8 cellular contexts compared by ENCODE assay signal in genomic region chr11:65496304-65497140, GRCh38. TPM values are rescaled to one million over a fixed set of nuclear protein-coding genes. Genes with fewer than 3 reads are reported as not detected.
DNase-seq lines count a peak whose midpoint lies in the region; ATAC-seq lines count a peak whose summit lies in the region.

No MANE protein-coding gene starts in this region.

- no peaks in the 10 kb centered on the region for H3K36me3 Mint-ChIP-seq in naive thymus-derived CD8-positive, alpha-beta T cell

- peak overlapping the region; percentile 99 for H3K27ac ChIP-seq in ACC112 (ENCODE audit: low read depth, low read length)

- no peaks in the 10 kb centered on the region for H3K27me3 ChIP-seq in ACC112 (ENCODE audit: insufficient read depth, low read length)

- peaks cover 15 to 38% (median 24%) of the 10 kb centered on the region in 4 donors for H3K4me1 Mint-ChIP-seq in naive thymus-derived CD8-positive, alpha-beta T cell

- H2AFZ ChIP-seq in ACC112 (ENCODE audit: low read length, unreplicated experiment) = no peak overlapping the region

- DNase-seq in NCI-H774 (lab: John Stamatoyannopoulos, UW) = peak; percentile 47
- peak; percentile 61 for DNase-seq in ecto neural progenitor cell (ENCODE audit: low spot score)
- peak in 1 of 10 donors; percentile 56 for DNase-seq in naive thymus-derived CD8-positive, alpha-beta T cell
- no peak for DNase-seq in ureter (ENCODE audit: low spot score)
- no peak for DNase-seq in effector CD8-positive, alpha-beta T cell (lab: John Stamatoyannopoulos, UW)

- POLR2A ChIA-PET in naive thymus-derived CD8-positive, alpha-beta T cell (lab: Charles Lee) = interaction anchor here (0.5 to 24.9 kb wide), 40 partner anchors 9 to 816 kb away, joined by 3 to 2047 read pairs (median 8); partner anchors contain the start of genes CAPN1, CCDC85B, DPF2 and EHBP1L1

- H3K4me3 Mint-ChIP-seq in naive thymus-derived CD8-positive, alpha-beta T cell = no peak overlapping the region

- H3K4me1 ChIP-seq in ACC112 (ENCODE audit: control insufficient read depth, insufficient read depth, low read length, unreplicated experiment) = peaks cover 57% of the 10 kb centered on the region

- peaks cover 25% of the 10 kb centered on the region for H3K36me3 ChIP-seq in ACC112 (ENCODE audit: insufficient read depth, low read length)

- ATAC-seq in GM18873 (IDR thresholded peaks at IDR 0.05; ENCODE audit: low FRiP score, unreplicated experiment) (peak; percentile 0), GM19395 (IDR thresholded peaks at IDR 0.05; ENCODE audit: unreplicated experiment) (no peak)
- peak; percentile 5 for ATAC-seq in naive thymus-derived CD8-positive, alpha-beta T cell

- H3K27me3 Mint-ChIP-seq in naive thymus-derived CD8-positive, alpha-beta T cell = no peaks in the 10 kb centered on the region

- peaks cover 56% of the 10 kb centered on the region for H3K79me2 ChIP-seq in ACC112 (ENCODE audit: control insufficient read depth, insufficient read depth, low read length, unreplicated experiment)

- no peaks in the 10 kb centered on the region for H3K9me3 Mint-ChIP-seq in naive thymus-derived CD8-positive, alpha-beta T cell

- H3K4me3 ChIP-seq in ACC112 (ENCODE audit: low read depth, low read length) = peak overlapping the region; percentile 75

- H3K27ac Mint-ChIP-seq in naive thymus-derived CD8-positive, alpha-beta T cell = no peak overlapping the region

RNA-seq across cellular contexts. Expression of gene MALAT1, which starts 2.3 kb away (rescaled TPM):
- over 10,000 TPM; 29,995 to 30,085 TPM for total RNA-seq in naive thymus-derived CD8-positive, alpha-beta T cell
- 1,000 to 10,000 TPM; 1,355 to 3,419 (median 2,188) TPM for polyA plus RNA-seq in naive thymus-derived CD8-positive, alpha-beta T cell
- 19,443 TPM for total RNA-seq in ureter

RNA-seq across cellular contexts. Expression of gene SCYL1, which starts 28.4 kb away (rescaled TPM):
- 10 to 100 TPM; 69.0 to 70.6 TPM for total RNA-seq in naive thymus-derived CD8-positive, alpha-beta T cell
- 10 to 100 TPM; 23.2 to 41.5 (median 33.5) TPM for polyA plus RNA-seq in naive thymus-derived CD8-positive, alpha-beta T cell
- 62.9 TPM for total RNA-seq in ureter

Comparison
In these comparisons a context has a peak if more than half of its experiments do, and no peak if none do; other contexts are left out.
1. DNase-seq: peak in NCI-H774 (single experiment) and ecto neural progenitor cell (single experiment); none in ureter (single experiment) and effector CD8-positive, alpha-beta T cell (single experiment).